ENCODE assay signal across 21 cellular contexts in the genomic region with DNA sequence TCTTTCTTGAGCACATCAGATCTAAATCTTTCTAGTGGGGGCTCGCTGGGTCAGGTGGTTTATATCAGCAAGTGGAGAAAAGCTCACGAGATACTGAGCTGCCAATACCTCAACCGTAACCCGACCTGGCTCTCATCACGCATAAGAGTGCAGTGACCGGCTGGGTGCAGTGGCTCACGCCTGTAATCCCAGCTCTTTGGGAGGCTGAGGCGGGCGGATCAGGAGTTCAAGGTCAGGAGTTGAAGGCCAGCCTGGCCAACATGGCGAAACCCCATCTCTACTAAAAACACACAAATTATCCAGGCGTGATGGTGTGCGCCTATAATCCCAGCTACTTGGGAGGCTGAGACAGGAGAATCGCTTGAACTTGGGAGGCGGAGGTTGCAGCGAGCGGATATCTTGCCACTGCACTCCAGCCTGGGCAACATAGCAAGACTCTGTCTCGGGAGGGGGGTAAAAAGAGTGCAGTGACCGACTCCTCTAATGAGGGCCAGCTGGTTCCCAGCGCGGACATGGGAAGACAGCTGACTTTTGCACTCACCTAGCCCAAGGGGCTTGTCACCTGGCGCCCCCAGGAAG.
"Had no signal": no experiment of that assay in that cellular context is flagged by ENCODE, and none has a peak within 500 bp of the region (broad histone marks: within the 10 kb centered on the region; RNA-seq: fewer than 3 reads in every experiment).

No MANE protein-coding gene starts in this region.

- H3K27me3 Mint-ChIP-seq: activated CD4-positive, alpha-beta memory T cell treated with anti-CD3 and anti-CD28 coated beads, Interleukin-2, amount 10 ng/mL, durations not matched to agents 7 days and 5 days; dendritic cell treated with granulocyte-macrophage colony-stimulating factor and Interleukin-4, amounts not matched to agents 40 ng/mL and 50 ng/mL, for 4 days had no signal

- H3K4me3 ChIP-seq: body of pancreas, left lung, thyroid gland, upper lobe of right lung had no signal

- H3K27ac ChIP-seq: body of pancreas, left lung, thyroid gland, upper lobe of right lung had no signal

- H3K4me3 Mint-ChIP-seq: activated CD4-positive, alpha-beta memory T cell treated with anti-CD3 and anti-CD28 coated beads, Interleukin-2, amount 10 ng/mL, durations not matched to agents 7 days and 5 days; activated naive CD8-positive, alpha-beta T cell treated with anti-CD3 and anti-CD28 coated beads, Interleukin-2, amount 50 U/mL, for 24 hours; dendritic cell treated with granulocyte-macrophage colony-stimulating factor and Interleukin-4, amounts not matched to agents 40 ng/mL and 50 ng/mL, for 4 days; neural crest cell; stimulated activated naive CD8-positive, alpha-beta T cell treated with anti-CD3 and anti-CD28 coated beads, Interleukin-15, Interleukin-2, amounts not matched to agents 100 ng/mL and 50 ng/mL, for 24 hours had no signal

- ATAC-seq: activated naive CD8-positive, alpha-beta T cell treated with anti-CD3 and anti-CD28 coated beads, Interleukin-2, amount 50 U/mL, for 24 hours; body of pancreas; left lung had no signal

- H3K9me3 Mint-ChIP-seq: activated CD4-positive, alpha-beta memory T cell treated with anti-CD3 and anti-CD28 coated beads, Interleukin-2, amount 10 ng/mL, durations not matched to agents 7 days and 5 days; activated naive CD8-positive, alpha-beta T cell treated with anti-CD3 and anti-CD28 coated beads, Interleukin-2, amount 50 U/mL, for 24 hours; dendritic cell treated with granulocyte-macrophage colony-stimulating factor and Interleukin-4, amounts not matched to agents 40 ng/mL and 50 ng/mL, for 4 days; neural crest cell; stimulated activated naive CD8-positive, alpha-beta T cell treated with anti-CD3 and anti-CD28 coated beads, Interleukin-15, Interleukin-2, amounts not matched to agents 100 ng/mL and 50 ng/mL, for 24 hours had no signal

- H3K27ac Mint-ChIP-seq: activated CD4-positive, alpha-beta memory T cell treated with anti-CD3 and anti-CD28 coated beads, Interleukin-2, amount 10 ng/mL, durations not matched to agents 7 days and 5 days; activated naive CD8-positive, alpha-beta T cell treated with anti-CD3 and anti-CD28 coated beads, Interleukin-2, amount 50 U/mL, for 24 hours; dendritic cell treated with granulocyte-macrophage colony-stimulating factor and Interleukin-4, amounts not matched to agents 40 ng/mL and 50 ng/mL, for 4 days; progenitor cell of endocrine pancreas; stimulated activated naive CD8-positive, alpha-beta T cell treated with anti-CD3 and anti-CD28 coated beads, Interleukin-15, Interleukin-2, amounts not matched to agents 100 ng/mL and 50 ng/mL, for 24 hours had no signal

- DNase-seq: activated CD4-positive, alpha-beta memory T cell treated with anti-CD3 and anti-CD28 coated beads, Interleukin-2, amount 10 ng/mL, durations not matched to agents 7 days and 5 days; activated CD4-positive, alpha-beta T cell treated with anti-CD3 and anti-CD28 coated beads for 48 hours; activated effector memory CD4-positive, alpha-beta T cell treated with anti-CD3 and anti-CD28 coated beads, Interleukin-2, amount 50 U/mL, for 16 hours; activated naive CD4-positive, alpha-beta T cell treated with anti-CD3 and anti-CD28 coated beads, Interleukin-2, amount 50 U/mL, for 16 hours; activated naive CD8-positive, alpha-beta T cell treated with anti-CD3 and anti-CD28 coated beads, Interleukin-2, amount 50 U/mL, for 24 hours; body of pancreas; effector CD4-positive, alpha-beta T cell; erythroblast; foreskin fibroblast; kidney; left lung; mammary epithelial cell; stimulated activated CD4-positive, alpha-beta T cell treated with anti-CD3 and anti-CD28 coated beads, Interleukin-12 subunit alpha, Interleukin-12 subunit beta, amount 100 ng/mL, for 4 hours; substantia nigra; T1000; thyroid gland; upper lobe of right lung had no signal

- H3K9me3 ChIP-seq: body of pancreas, left lung, thyroid gland, upper lobe of right lung had no signal

- H3K27me3 ChIP-seq: body of pancreas, left lung, thyroid gland, upper lobe of right lung had no signal

- H3K36me3 ChIP-seq: left lung, thyroid gland, upper lobe of right lung had no signal

- H3K4me1 Mint-ChIP-seq: activated CD4-positive, alpha-beta memory T cell treated with anti-CD3 and anti-CD28 coated beads, Interleukin-2, amount 10 ng/mL, durations not matched to agents 7 days and 5 days; activated naive CD8-positive, alpha-beta T cell treated with anti-CD3 and anti-CD28 coated beads, Interleukin-2, amount 50 U/mL, for 24 hours had no signal
